12 cellular contexts compared by ENCODE assay signal in the genomic region with DNA sequence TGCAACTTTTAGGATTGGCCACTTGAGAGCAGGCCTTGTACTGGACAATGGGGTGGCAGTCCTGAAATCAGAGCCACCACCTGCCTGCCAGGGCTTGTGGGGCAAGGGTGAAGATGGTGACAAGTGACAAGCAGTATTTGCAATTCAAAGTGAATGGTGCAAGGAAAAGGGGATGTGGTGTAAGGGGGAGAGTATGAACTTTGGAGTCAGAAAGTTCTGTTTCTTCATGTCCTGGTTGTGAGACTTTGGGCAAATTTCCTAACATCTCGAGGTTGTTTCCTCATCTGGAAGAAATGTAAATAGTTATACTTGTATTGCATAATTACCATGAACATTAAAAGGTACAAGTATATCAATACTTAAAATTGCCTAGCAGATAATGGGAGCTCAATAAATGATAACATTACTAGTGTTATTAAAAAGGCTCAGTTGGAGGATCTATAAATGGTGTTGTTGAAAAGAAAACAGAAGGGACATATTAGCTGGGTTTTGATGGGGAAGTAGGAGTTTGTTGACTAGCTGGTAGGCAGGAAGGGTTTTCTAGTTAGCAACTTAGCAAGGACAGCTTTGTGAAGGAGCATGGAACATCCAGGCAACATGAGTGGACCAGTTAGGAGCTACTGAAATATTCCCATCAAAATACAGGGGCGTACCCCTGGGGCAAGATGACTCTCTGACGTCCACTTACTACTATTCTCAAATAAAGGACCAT. TPM values are rescaled to one million over a fixed set of nuclear protein-coding genes. Genes with fewer than 3 reads are reported as not detected.
A peak's percentile ranks its signal among the peaks of the same experiment; 100 is the strongest.
DNase-seq lines count a peak whose midpoint lies in the region; ATAC-seq and TF ChIP-seq lines count a peak whose summit lies in the region.
"Had no signal": no experiment of that assay in that cellular context is flagged by ENCODE, and none has a peak within 500 bp of the region (broad histone marks: within the 10 kb centered on the region; RNA-seq: fewer than 3 reads in every experiment).

No MANE protein-coding gene starts in this region.

- peaks cover 20% of the 10 kb centered on the region for H3K4me1 Mint-ChIP-seq in activated B cell treated with CpG ODN at 0.5 μM for 24 hours
- H3K4me1 Mint-ChIP-seq: nephron had no signal

- H3K27me3 Mint-ChIP-seq in activated B cell treated with CpG ODN at 0.5 μM for 24 hours = no peaks in the 10 kb centered on the region

- H3K27ac ChIP-seq in HL-60 (replicated peaks) = peak overlapping the region; percentile 69
- H3K27ac ChIP-seq in thyroid gland = peak overlapping the region; percentile 27 to 94 (median 93)

- H3K4me1 ChIP-seq in thyroid gland = peaks cover 32 to 46% of the 10 kb centered on the region in 2 donors

- H3K4me3 ChIP-seq in HL-60 (replicated peaks; ENCODE audit: insufficient read depth, low read length) (no peak overlapping the region), thyroid gland (replicated peaks in 1 of 3) (no peak overlapping the region)

- 83 to 88% methylated on average over 3 of the region's 3 CpGs for WGBS in thyroid gland, 2 donors

- POLR2A ChIA-PET in activated B cell treated with CpG ODN at 0.5 μM for 24 hours (lab: Charles Lee) = interaction anchor here (0.6 kb wide), 1 partner anchor 39 kb away, joined by 3 read pairs; no protein-coding TSS in a partner anchor

- DNase-seq in HL-60 (ENCODE audit: low read depth in 1 of 2, low spot score in 1 of 2) (peak; percentile 98), activated B cell treated with CpG ODN at 0.5 μM for 24 hours (no peak), left ventricle myocardium superior (no peak), thyroid gland (peak; percentile 22 to 39), D341Med (ENCODE audit: low spot score) (no peak)
- DNase-seq in activated CD4-positive, alpha-beta T cell treated with anti-CD3 and anti-CD28 coated beads, Interleukin-2, amount 50 U/mL, for 1 hour = no peak
- DNase-seq: GDM1, hippocampal formation, NCI-H1105 had no signal

- ATAC-seq in activated B cell treated with CpG ODN at 0.5 μM for 24 hours (ENCODE audit: low read depth) (peak; percentile 77), left ventricle myocardium superior (peak; percentile 35), GM21423 (IDR thresholded peaks at IDR 0.05; ENCODE audit: unreplicated experiment) (no peak), GM18870 (IDR thresholded peaks at IDR 0.05; ENCODE audit: unreplicated experiment) (no peak)

- H3K36me3 ChIP-seq in thyroid gland = no peaks in the 10 kb centered on the region

- H3K9me3 Mint-ChIP-seq in activated B cell treated with CpG ODN at 0.5 μM for 24 hours = peaks cover 3% of the 10 kb centered on the region
- H3K9me3 Mint-ChIP-seq: nephron had no signal

- TF ChIP-seq CTCF in HL-60 (IDR thresholded peaks at IDR 0.05; ENCODE audit: insufficient read depth, low read length) = no peak
- no peak for TF ChIP-seq CTCF in activated B cell treated with CpG ODN at 0.5 μM for 24 hours (IDR thresholded peaks at IDR 0.05)
- TF ChIP-seq CTCF in thyroid gland (IDR thresholded peaks at IDR 0.05) = no peak

- H3K36me3 Mint-ChIP-seq in activated B cell treated with CpG ODN at 0.5 μM for 24 hours (ENCODE audit: low read depth) = no peaks in the 10 kb centered on the region

- CTCF ChIA-PET in activated B cell treated with CpG ODN at 0.5 μM for 24 hours (lab: Charles Lee) = interaction anchor here (1.5 kb wide), 1 partner anchor 324 kb away, joined by 3 read pairs; no protein-coding TSS in a partner anchor

- H3K4me3 Mint-ChIP-seq in activated B cell treated with CpG ODN at 0.5 μM for 24 hours = no peak overlapping the region
- H3K4me3 Mint-ChIP-seq: nephron had no signal

- no peaks in the 10 kb centered on the region for H3K9me3 ChIP-seq in thyroid gland

- no peak for TF ChIP-seq POLR2A in thyroid gland (IDR thresholded peaks at IDR 0.05)

- intact Hi-C loops in activated B cell treated with CpG ODN at 0.5 μM for 24 hours (cut with micrococcal nuclease) (no loop called here), left ventricle myocardium superior (cut with micrococcal nuclease) (no loop called here), thyroid gland (cut with DNase I) (no loop called here)

- no peaks in the 10 kb centered on the region for H3K27me3 ChIP-seq in HL-60 (ENCODE audit: insufficient read depth, poor library complexity, severe bottlenecking)
- no peaks in the 10 kb centered on the region for H3K27me3 ChIP-seq in thyroid gland

- peak overlapping the region; percentile 69 for H3K27ac Mint-ChIP-seq in activated B cell treated with CpG ODN at 0.5 μM for 24 hours
- H3K27ac Mint-ChIP-seq: nephron had no signal

RNA-seq across cellular contexts. Expression of a gene that starts 21.3 kb away (rescaled TPM):
- total RNA-seq in activated B cell treated with CpG ODN at 0.5 μM for 24 hours (8.5 and 9.0 TPM in 2 replicates), left ventricle myocardium superior (32.8 TPM), thyroid gland (100 to 1,000 TPM in 3 of 4 donors, 10 to 100 TPM in 1; 65.2 to 194 (median 138) TPM)

RNA-seq across cellular contexts. Expression of a gene that starts 57.6 kb away (rescaled TPM):
- 70.4 and 77.9 TPM in 2 replicates for total RNA-seq in activated B cell treated with CpG ODN at 0.5 μM for 24 hours
- total RNA-seq in left ventricle myocardium superior = 46.8 TPM
- total RNA-seq in thyroid gland = 10 to 100 TPM; 46.9 to 54.8 (median 50.1) TPM

Comparison
In these comparisons a context has a peak if more than half of its experiments do, and no peak if none do; other contexts are left out.
1. DNase-seq: peak in HL-60 (2 of 2) and thyroid gland (2 of 2); none in activated B cell treated with CpG ODN at 0.5 μM for 24 hours (single experiment), left ventricle myocardium superior (single experiment), activated CD4-positive, alpha-beta T cell treated with anti-CD3 and anti-CD28 coated beads, Interleukin-2, amount 50 U/mL, for 1 hour (single experiment) and D341Med (single experiment).
2. ATAC-seq: peak in activated B cell treated with CpG ODN at 0.5 μM for 24 hours (single experiment) and left ventricle myocardium superior (single experiment); none in GM21423 (single experiment) and GM18870 (single experiment).